20 cellular contexts compared by ENCODE assay signal in genomic region chr11:131712897-131713296, GRCh38.
"Had no signal": no experiment of that assay in that cellular context is flagged by ENCODE, and none has a peak within 500 bp of the region (broad histone marks: within the 10 kb centered on the region; RNA-seq: fewer than 3 reads in every experiment).

No MANE protein-coding gene starts in this region.

- H2AFZ ChIP-seq: parathyroid adenoma had no signal

- H3K27ac ChIP-seq: colonic mucosa, gastrocnemius medialis, neutrophil, parathyroid adenoma, thoracic aorta, tibial nerve, upper lobe of left lung had no signal

- H3K9me3 ChIP-seq: colonic mucosa, gastrocnemius medialis, neutrophil, right lobe of liver, thoracic aorta, upper lobe of left lung had no signal

- H3K4me3 ChIP-seq: colonic mucosa, gastrocnemius medialis, lung, mucosa of descending colon, right lobe of liver, thoracic aorta, tibial nerve, upper lobe of left lung had no signal

- H3K4me1 ChIP-seq: colonic mucosa, gastrocnemius medialis, parathyroid adenoma, tibial nerve, upper lobe of left lung had no signal

- ATAC-seq: effector memory CD8-positive, alpha-beta T cell; gastrocnemius medialis; mucosa of descending colon; natural killer cell treated with Interleukin-12 subunit alpha and Interleukin-12 subunit beta and Interleukin-15 and Interleukin-18, amount 100 ng/mL, for 72 hours; stimulated activated naive B cell treated with anti-CD40 and anti-IgM and Interleukin-4, amounts not matched to agents 10 μg/mL and 1 μg/mL and 100 μg/mL, for 72 hours had no signal

- H3K36me3 ChIP-seq: colonic mucosa, gastrocnemius medialis, neutrophil, right lobe of liver, thoracic aorta, tibial nerve, upper lobe of left lung had no signal

- DNase-seq: colonic mucosa; effector memory CD8-positive, alpha-beta T cell; foreskin fibroblast; gastrocnemius medialis; head of caudate nucleus; kidney; mucosa of descending colon; naive B cell; right lobe of liver; small intestine; stimulated activated CD4-positive, alpha-beta T cell treated with anti-CD3 and anti-CD28 coated beads, Interleukin-15, amount 100 ng/mL, for 24 hours; stimulated activated CD4-positive, alpha-beta T cell treated with anti-CD3 and anti-CD28 coated beads, Interleukin-2, amount 100 ng/mL, for 48 hours; stimulated activated naive B cell treated with anti-CD40 and anti-IgM and Interleukin-4, amounts not matched to agents 10 μg/mL and 1 μg/mL and 100 μg/mL, for 72 hours; upper lobe of left lung had no signal

- H3K9ac ChIP-seq: parathyroid adenoma had no signal

- H3K27me3 ChIP-seq: colonic mucosa, gastrocnemius medialis, neutrophil, right lobe of liver, tibial nerve, upper lobe of left lung had no signal
